ENCODE assay signal across 28 cellular contexts in the genomic region with DNA sequence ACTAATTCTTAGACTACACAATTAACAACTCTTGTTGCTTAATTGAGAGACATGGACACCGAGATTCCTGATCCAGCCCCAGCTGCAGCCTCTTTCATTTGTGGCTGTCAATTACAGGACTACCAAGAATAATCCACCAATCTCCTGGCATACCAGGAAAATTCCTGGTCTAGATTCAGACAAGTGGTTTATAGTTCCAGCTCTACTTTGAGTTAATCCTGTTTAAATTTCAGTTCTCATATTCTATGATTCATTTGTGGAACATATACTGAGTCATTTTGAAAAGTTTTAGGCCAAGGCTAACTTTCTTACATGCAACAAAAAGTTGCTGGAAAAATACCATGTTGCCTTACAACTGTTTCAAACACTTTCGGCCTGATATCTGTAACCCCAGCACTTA.
DNase-seq lines count a peak whose midpoint lies in the region; ATAC-seq and TF ChIP-seq lines count a peak whose summit lies in the region.
"Had no signal": no experiment of that assay in that cellular context is flagged by ENCODE, and none has a peak within 500 bp of the region (broad histone marks: within the 10 kb centered on the region; RNA-seq: fewer than 3 reads in every experiment).

No MANE protein-coding gene starts in this region.

- no peak overlapping the region for H3K4me3 ChIP-seq in AG09309 (ENCODE audit: control insufficient read depth, low read depth, low read length)
- H3K4me3 ChIP-seq: A549, cardiac muscle cell, esophagus squamous epithelium, psoas muscle, thyroid gland, vagina had no signal

- H3K36me3 Mint-ChIP-seq in HFFc6 (ENCODE audit: low read depth), result peaks cover 13% of the 10 kb centered on the region

- H3K27me3 Mint-ChIP-seq in HFFc6 (ENCODE audit: insufficient read depth), result no peaks in the 10 kb centered on the region; the same call in 1 of the 2 replicates
- H3K27me3 Mint-ChIP-seq: activated CD8-positive, alpha-beta T cell treated with anti-CD3 and anti-CD28 coated beads for 36 hours; activated T-helper 17 cell treated with anti-CD3 and anti-CD28 coated beads, Interleukin-2, amount 50 U/mL, for 72 hours; dendritic cell treated with granulocyte-macrophage colony-stimulating factor and Interleukin-4, amounts not matched to agents 40 ng/mL and 50 ng/mL, for 4 days; stimulated activated naive CD8-positive, alpha-beta T cell treated with anti-CD3 and anti-CD28 coated beads, Interleukin-15, Interleukin-2, amounts not matched to agents 100 ng/mL and 50 ng/mL, for 24 hours had no signal

- peak overlapping the region; percentile 73 for H3K27ac Mint-ChIP-seq in HFFc6
- H3K27ac Mint-ChIP-seq: activated CD8-positive, alpha-beta T cell treated with anti-CD3 and anti-CD28 coated beads for 36 hours; activated T-helper 17 cell treated with anti-CD3 and anti-CD28 coated beads, Interleukin-2, amount 50 U/mL, for 72 hours; dendritic cell treated with granulocyte-macrophage colony-stimulating factor and Interleukin-4, amounts not matched to agents 40 ng/mL and 50 ng/mL, for 4 days; endodermal cell; stimulated activated naive CD8-positive, alpha-beta T cell treated with anti-CD3 and anti-CD28 coated beads, Interleukin-15, Interleukin-2, amounts not matched to agents 100 ng/mL and 50 ng/mL, for 24 hours had no signal

- DNase-seq in AG09309 (ENCODE audit: low read depth) (peak; percentile 13), HFFc6 (peak; percentile 54), amniotic epithelial cell (ENCODE audit: low read depth) (peak; percentile 68), iris pigment epithelial cell (ENCODE audit: low read depth) (peak; percentile 77), DMS79 (lab: John Stamatoyannopoulos, UW) (no peak)
- DNase-seq: activated CD8-positive, alpha-beta T cell treated with anti-CD3 and anti-CD28 coated beads for 36 hours; activated naive CD4-positive, alpha-beta T cell treated with anti-CD3 and anti-CD28 coated beads, Interleukin-2, amount 50 U/mL, for 16 hours; anterior cingulate cortex; C1 segment of cervical spinal cord; COR-L47; endodermal cell; esophagus squamous epithelium; islet precursor cell; left ventricle myocardium superior; NCI-H1105; NCI-H2029; NCI-H526; psoas muscle; thyroid gland had no signal

- H3K4me1 Mint-ChIP-seq in HFFc6 (ENCODE audit: low read depth), result peaks cover 53% of the 10 kb centered on the region
- H3K4me1 Mint-ChIP-seq: activated T-helper 17 cell treated with anti-CD3 and anti-CD28 coated beads, Interleukin-2, amount 50 U/mL, for 72 hours; endodermal cell had no signal

- no peak for ATAC-seq in HG03354 (IDR thresholded peaks at IDR 0.05; ENCODE audit: poor library complexity, severe bottlenecking, unreplicated experiment)
- no peak for ATAC-seq in HG02610 (IDR thresholded peaks at IDR 0.05; ENCODE audit: unreplicated experiment)
- ATAC-seq in GM21367 (IDR thresholded peaks at IDR 0.05; ENCODE audit: unreplicated experiment), result no peak
- ATAC-seq: A549; activated CD8-positive, alpha-beta T cell treated with anti-CD3 and anti-CD28 coated beads for 36 hours; activated T-helper 17 cell treated with anti-CD3 and anti-CD28 coated beads, Interleukin-2, amount 50 U/mL, for 72 hours; left ventricle myocardium superior; psoas muscle had no signal

- H3K9me3 Mint-ChIP-seq in HFFc6, result no peaks in the 10 kb centered on the region
- H3K9me3 Mint-ChIP-seq: activated CD8-positive, alpha-beta T cell treated with anti-CD3 and anti-CD28 coated beads for 36 hours; endodermal cell had no signal

- peak overlapping the region; percentile 19 for H3K4me3 Mint-ChIP-seq in HFFc6
- H3K4me3 Mint-ChIP-seq: activated CD8-positive, alpha-beta T cell treated with anti-CD3 and anti-CD28 coated beads for 36 hours; activated T-helper 17 cell treated with anti-CD3 and anti-CD28 coated beads, Interleukin-2, amount 50 U/mL, for 72 hours; dendritic cell treated with granulocyte-macrophage colony-stimulating factor and Interleukin-4, amounts not matched to agents 40 ng/mL and 50 ng/mL, for 4 days; endodermal cell; stimulated activated naive CD8-positive, alpha-beta T cell treated with anti-CD3 and anti-CD28 coated beads, Interleukin-15, Interleukin-2, amounts not matched to agents 100 ng/mL and 50 ng/mL, for 24 hours had no signal

- TF ChIP-seq CTCF in AG09309 (IDR thresholded peaks at IDR 0.05; ENCODE audit: control insufficient read depth, insufficient read depth, low read depth, low read length, missing control alignments), result no peak
- no peak for TF ChIP-seq CTCF in HFFc6 (IDR thresholded peaks at IDR 0.05)
